ENCODE assay signal across 13 cellular contexts in the genomic region with DNA sequence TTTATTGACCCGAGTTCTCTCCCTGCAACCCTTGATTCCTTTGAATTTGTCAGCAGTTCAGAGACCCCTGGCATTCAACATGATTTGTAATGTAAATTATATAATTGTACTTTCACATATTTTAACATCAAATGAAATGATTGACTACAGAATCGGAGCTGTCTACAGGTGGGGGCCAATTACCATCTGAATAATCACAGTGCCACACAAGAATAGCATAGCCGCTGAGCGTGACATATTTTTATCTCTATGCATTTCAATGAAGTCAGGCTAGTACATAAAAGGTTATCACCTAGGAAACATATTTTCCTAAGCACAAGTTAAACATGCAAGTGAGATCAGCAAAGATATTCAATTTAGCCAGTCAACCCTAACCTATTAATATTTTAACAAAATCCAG.
DNase-seq lines count a peak whose midpoint lies in the region; ATAC-seq and TF ChIP-seq lines count a peak whose summit lies in the region.
"Had no signal": no experiment of that assay in that cellular context is flagged by ENCODE, and none has a peak within 500 bp of the region (broad histone marks: within the 10 kb centered on the region; RNA-seq: fewer than 3 reads in every experiment).

No MANE protein-coding gene starts in this region.

- ATAC-seq in heart left ventricle (peak in 3 of 4 donors; percentile 53 to 75 (median 58)), psoas muscle (no peak), HG02610 (IDR thresholded peaks at IDR 0.05; ENCODE audit: unreplicated experiment) (no peak)
- ATAC-seq: GM12878 had no signal

- WGBS in heart left ventricle, 4 donors = 51 to 61% (median 53%) methylated on average over 4 of the region's 4 CpGs
- WGBS in psoas muscle, 3 donors = 72 to 81% (median 76%) methylated on average over 4 of the region's 4 CpGs

- H3K4me3 ChIP-seq in heart left ventricle (peak overlapping the region in 5 of 12 donors; percentile 8 to 41 (median 29)), left ventricle myocardium inferior (peak overlapping the region; percentile 12), psoas muscle (no peak overlapping the region)
- H3K4me3 ChIP-seq: GM12878 had no signal

- no peak for DNase-seq in heart left ventricle
- DNase-seq in cardiac septum (ENCODE audit: low spot score) = no peak
- DNase-seq in left ventricle myocardium inferior = no peak
- no peak for DNase-seq in psoas muscle
- no peak for DNase-seq in NK-92 treated with Interleukin-12 subunit alpha and Interleukin-12 subunit beta, amount 100 ng/mL, for 24 hours (lab: John Stamatoyannopoulos, UW)
- no peak for DNase-seq in NCI-H2227 treated with DMSO at 0.1 percent for 48 hours (lab: John Stamatoyannopoulos, UW)
- DNase-seq: C1 segment of cervical spinal cord; CD4-positive, alpha-beta T cell; DMS79; GOT3; H9 had no signal

- intact Hi-C loops in heart left ventricle (cut with DNase I) (no loop called here), cardiac septum (cut with DNase I) (no loop called here), left ventricle myocardium inferior (cut with micrococcal nuclease) (no loop called here), psoas muscle (cut with DNase I) (no loop called here)

- peak in 1 of 2 donors; percentile 48 for TF ChIP-seq POLR2A in heart left ventricle (IDR thresholded peaks at IDR 0.05)

- H3K27ac ChIP-seq in heart left ventricle (peak overlapping the region; percentile 41 to 98 (median 72)), left ventricle myocardium inferior (replicated peaks) (peak overlapping the region; percentile 86), psoas muscle (peak overlapping the region; percentile 60)

- TF ChIP-seq CTCF in heart left ventricle (IDR thresholded peaks at IDR 0.05) (no peak), left ventricle myocardium inferior (IDR thresholded peaks at IDR 0.05; ENCODE audit: borderline replicate concordance) (no peak), psoas muscle (IDR thresholded peaks at IDR 0.05) (no peak)

- H3K4me1 ChIP-seq in heart left ventricle (peaks cover 0 to 45% (median 6%) of the 10 kb centered on the region in 12 donors), left ventricle myocardium inferior (peaks cover 41% of the 10 kb centered on the region), psoas muscle (no peaks in the 10 kb centered on the region)

- H3K27me3 ChIP-seq in heart left ventricle = no peaks in the 10 kb centered on the region
- no peaks in the 10 kb centered on the region for H3K27me3 ChIP-seq in left ventricle myocardium inferior (ENCODE audit: low read depth)
- no peaks in the 10 kb centered on the region for H3K27me3 ChIP-seq in psoas muscle (ENCODE audit: insufficient read depth in 3 of 3, low read length in 2 of 3)

- H3K36me3 ChIP-seq in heart left ventricle (no peaks in the 10 kb centered on the region), left ventricle myocardium inferior (no peaks in the 10 kb centered on the region), psoas muscle (ENCODE audit: insufficient read depth in 1 of 2, low read depth in 1 of 2) (no peaks in the 10 kb centered on the region)

- H3K9me3 ChIP-seq in heart left ventricle (no peaks in the 10 kb centered on the region), left ventricle myocardium inferior (replicated peaks) (no peaks in the 10 kb centered on the region), psoas muscle (no peaks in the 10 kb centered on the region)

Comparison
In these comparisons a context has a peak if more than half of its experiments do, and no peak if none do; other contexts are left out.
1. ATAC-seq: peak in heart left ventricle (3 of 4); none in psoas muscle (0 of 4) and HG02610 (single experiment).
2. Peak in every context shown above with its lines, with median percentiles within 50 percentile points of each other: H3K27ac ChIP-seq.